ENCODE assay signal across 8 cellular contexts in genomic region chr19:13850910-13851753, GRCh38. TPM values are rescaled to one million over a fixed set of nuclear protein-coding genes. Genes with fewer than 3 reads are reported as not detected.
DNase-seq lines count a peak whose midpoint lies in the region; ATAC-seq and TF ChIP-seq lines count a peak whose summit lies in the region.

No MANE protein-coding gene starts in this region.

- H3K9me3 ChIP-seq in BE2C (no peaks in the 10 kb centered on the region), esophagus muscularis mucosa (no peaks in the 10 kb centered on the region), thyroid gland (no peaks in the 10 kb centered on the region)

- TF ChIP-seq POLR2A in esophagus muscularis mucosa (IDR thresholded peaks at IDR 0.05; ENCODE audit: low read depth) = no peak
- TF ChIP-seq POLR2A in thyroid gland (IDR thresholded peaks at IDR 0.05) = no peak

- H3K4me1 ChIP-seq in BE2C (peaks cover 20% of the 10 kb centered on the region), esophagus muscularis mucosa (peaks cover 61 to 78% (median 73%) of the 10 kb centered on the region in 4 donors), thyroid gland (peaks cover 29 to 48% of the 10 kb centered on the region in 2 donors)

- TF ChIP-seq CTCF in BE2C (IDR thresholded peaks at IDR 0.05; ENCODE audit: low read depth, low read length) (no peak), esophagus muscularis mucosa (IDR thresholded peaks at IDR 0.05) (no peak), thyroid gland (IDR thresholded peaks at IDR 0.05) (no peak)

- H3K27ac ChIP-seq in esophagus muscularis mucosa (replicated peaks in 1 of 4) = peak overlapping the region; percentile 99 to 100 (median 100)
- peak overlapping the region; percentile 90 to 100 (median 100) for H3K27ac ChIP-seq in thyroid gland

- peak overlapping the region; percentile 83 for H3K27ac Mint-ChIP-seq in activated T-helper 2 cell treated with anti-CD3 and anti-CD28 coated beads, Interferon-gamma antibody, Interleukin-2, Interleukin-4, amounts not matched to agents 10 μg/mL and 5 μg/mL and 100 μg/mL, durations not matched to agents 14 hours and 24 hours and 36 hours

- H3K36me3 ChIP-seq in BE2C (no peaks in the 10 kb centered on the region), esophagus muscularis mucosa (no peaks in the 10 kb centered on the region), thyroid gland (no peaks in the 10 kb centered on the region)

- H3K36me3 Mint-ChIP-seq in activated T-helper 2 cell treated with anti-CD3 and anti-CD28 coated beads, Interferon-gamma antibody, Interleukin-2, Interleukin-4, amounts not matched to agents 10 μg/mL and 5 μg/mL and 100 μg/mL, durations not matched to agents 14 hours and 24 hours and 36 hours (ENCODE audit: low read depth) = no peaks in the 10 kb centered on the region

- 4% methylated on average over 12 of the region's 26 CpGs for WGBS in esophagus muscularis mucosa
- 42 to 66% methylated on average over 15 to 20 of the region's 26 CpGs for WGBS in thyroid gland, 2 donors

- H3K9me3 Mint-ChIP-seq in activated T-helper 2 cell treated with anti-CD3 and anti-CD28 coated beads, Interferon-gamma antibody, Interleukin-2, Interleukin-4, amounts not matched to agents 10 μg/mL and 5 μg/mL and 100 μg/mL, durations not matched to agents 14 hours and 24 hours and 36 hours = no peaks in the 10 kb centered on the region

- H3K4me3 ChIP-seq in BE2C (ENCODE audit: low read depth, low read length) (peak overlapping the region; percentile 22; the same call in 1 of the 2 replicates), esophagus muscularis mucosa (peak overlapping the region; percentile 47 to 50 (median 49)), thyroid gland (replicated peaks in 1 of 3) (peak overlapping the region in 1 of 3 donors; percentile 17)

- H3K4me3 Mint-ChIP-seq in activated T-helper 2 cell treated with anti-CD3 and anti-CD28 coated beads, Interferon-gamma antibody, Interleukin-2, Interleukin-4, amounts not matched to agents 10 μg/mL and 5 μg/mL and 100 μg/mL, durations not matched to agents 14 hours and 24 hours and 36 hours (ENCODE audit: low read depth) = peak overlapping the region; percentile 66

- TF ChIP-seq EP300 in esophagus muscularis mucosa (IDR thresholded peaks at IDR 0.05) = peak; percentile 53

- no peaks in the 10 kb centered on the region for H3K27me3 Mint-ChIP-seq in activated T-helper 2 cell treated with anti-CD3 and anti-CD28 coated beads, Interferon-gamma antibody, Interleukin-2, Interleukin-4, amounts not matched to agents 10 μg/mL and 5 μg/mL and 100 μg/mL, durations not matched to agents 14 hours and 24 hours and 36 hours (ENCODE audit: low read depth)

- no peaks in the 10 kb centered on the region for H3K27me3 ChIP-seq in BE2C
- H3K27me3 ChIP-seq in esophagus muscularis mucosa = no peaks in the 10 kb centered on the region
- no peaks in the 10 kb centered on the region for H3K27me3 ChIP-seq in thyroid gland

- intact Hi-C loops in activated T-helper 2 cell treated with anti-CD3 and anti-CD28 coated beads, Interferon-gamma antibody, Interleukin-2, Interleukin-4, amounts not matched to agents 10 μg/mL and 5 μg/mL and 100 μg/mL, durations not matched to agents 14 hours and 24 hours and 36 hours (cut with micrococcal nuclease) = loop anchor here (1.0 kb wide), 1 partner anchor 10 kb away; no protein-coding TSS in a partner anchor
- intact Hi-C loops in esophagus muscularis mucosa (cut with DNase I) = no loop called here
- intact Hi-C loops in thyroid gland (cut with DNase I) = no loop called here

- peaks cover 27% of the 10 kb centered on the region for H3K4me1 Mint-ChIP-seq in activated T-helper 2 cell treated with anti-CD3 and anti-CD28 coated beads, Interferon-gamma antibody, Interleukin-2, Interleukin-4, amounts not matched to agents 10 μg/mL and 5 μg/mL and 100 μg/mL, durations not matched to agents 14 hours and 24 hours and 36 hours (ENCODE audit: low read depth)

- no peak for DNase-seq in BE2C
- DNase-seq in NCI-H2196 treated with DMSO at 0.1 percent for 48 hours (lab: John Stamatoyannopoulos, UW; ENCODE audit: unreplicated experiment) = peak; percentile 54
- DNase-seq in activated T-helper 2 cell treated with anti-CD3 and anti-CD28 coated beads, Interferon-gamma antibody, Interleukin-2, Interleukin-4, amounts not matched to agents 10 μg/mL and 5 μg/mL and 100 μg/mL, durations not matched to agents 14 hours and 24 hours and 36 hours (ENCODE audit: low spot score) = no peak
- peak; percentile 97 for DNase-seq in esophagus muscularis mucosa (ENCODE audit: extremely low spot score)
- peak; percentile 98 for DNase-seq in myocyte (ENCODE audit: low read depth)
- DNase-seq in thyroid gland = peak; percentile 76 to 77
- no peak for DNase-seq in inferior parietal cortex (ENCODE audit: extremely low spot score)

- no peak for ATAC-seq in GM21390 (IDR thresholded peaks at IDR 0.05; ENCODE audit: unreplicated experiment)

RNA-seq across cellular contexts. Expression of gene NANOS3, which starts 25.8 kb away (rescaled TPM):
- 3.6 TPM for polyA plus RNA-seq in BE2C (2012; ENCODE audit: insufficient read depth, insufficient read length, low read depth)
- 1.6 and 1.8 TPM in 2 replicates for total RNA-seq in activated T-helper 2 cell treated with anti-CD3 and anti-CD28 coated beads, Interferon-gamma antibody, Interleukin-2, Interleukin-4, amounts not matched to agents 10 μg/mL and 5 μg/mL and 100 μg/mL, durations not matched to agents 14 hours and 24 hours and 36 hours
- not detected for total RNA-seq in esophagus muscularis mucosa
- total RNA-seq in myocyte = 0.83 TPM in 1 of 2 replicates, not detected in the other
- 6.0 TPM for polyA plus RNA-seq in myocyte (2012)
- total RNA-seq in thyroid gland = not detected

RNA-seq across cellular contexts. Expression of gene BRME1, which starts 54.8 kb away (rescaled TPM):
- polyA plus RNA-seq in BE2C (2012; ENCODE audit: insufficient read depth, insufficient read length, low read depth) = 3.8 TPM
- 14.9 and 15.3 TPM in 2 replicates for total RNA-seq in activated T-helper 2 cell treated with anti-CD3 and anti-CD28 coated beads, Interferon-gamma antibody, Interleukin-2, Interleukin-4, amounts not matched to agents 10 μg/mL and 5 μg/mL and 100 μg/mL, durations not matched to agents 14 hours and 24 hours and 36 hours
- total RNA-seq in esophagus muscularis mucosa (1 to 10 TPM in 1 of 4 donors, under 1 TPM in 3; 0.42 to 1.1 (median 0.78) TPM), myocyte (0.43 and 1.0 TPM in 2 replicates), thyroid gland (1 to 10 TPM in 3 of 4 donors, under 1 TPM in 1; 0.34 to 1.7 (median 1.0) TPM)
- polyA plus RNA-seq in myocyte (2012) = 0.95 TPM

RNA-seq across cellular contexts. Expression of gene CC2D1A, which starts 54.9 kb away (rescaled TPM):
- polyA plus RNA-seq in BE2C (2012; ENCODE audit: insufficient read depth, insufficient read length, low read depth) = 20.2 TPM
- 36.9 and 41.5 TPM in 2 replicates for total RNA-seq in activated T-helper 2 cell treated with anti-CD3 and anti-CD28 coated beads, Interferon-gamma antibody, Interleukin-2, Interleukin-4, amounts not matched to agents 10 μg/mL and 5 μg/mL and 100 μg/mL, durations not matched to agents 14 hours and 24 hours and 36 hours
- total RNA-seq in esophagus muscularis mucosa (10 to 100 TPM; 22.9 to 42.8 (median 33.6) TPM), myocyte (15.9 and 23.7 TPM in 2 replicates), thyroid gland (10 to 100 TPM; 29.3 to 36.4 (median 31.3) TPM)
- polyA plus RNA-seq in myocyte (2012) = 25.4 TPM

RNA-seq across cellular contexts. Expression of gene ZSWIM4, which starts 55.9 kb away (rescaled TPM):
- 13.4 TPM for polyA plus RNA-seq in BE2C (2012; ENCODE audit: insufficient read depth, insufficient read length, low read depth)
- 9.8 and 10.6 TPM in 2 replicates for total RNA-seq in activated T-helper 2 cell treated with anti-CD3 and anti-CD28 coated beads, Interferon-gamma antibody, Interleukin-2, Interleukin-4, amounts not matched to agents 10 μg/mL and 5 μg/mL and 100 μg/mL, durations not matched to agents 14 hours and 24 hours and 36 hours
- total RNA-seq in esophagus muscularis mucosa (10 to 100 TPM in 1 of 4 donors, 1 to 10 TPM in 3; 5.3 to 11.6 (median 7.8) TPM), myocyte (6.4 and 14.9 TPM in 2 replicates), thyroid gland (10 to 100 TPM in 1 of 4 donors, 1 to 10 TPM in 3; 6.9 to 15.6 (median 8.9) TPM)
- polyA plus RNA-seq in myocyte (2012) = 8.3 TPM

Comparison
In these comparisons a context has a peak if more than half of its experiments do, and no peak if none do; other contexts are left out.
1. DNase-seq: peak in NCI-H2196 treated with DMSO at 0.1 percent for 48 hours (single experiment), esophagus muscularis mucosa (single experiment), myocyte (single experiment) and thyroid gland (2 of 2); none in BE2C (single experiment), activated T-helper 2 cell treated with anti-CD3 and anti-CD28 coated beads, Interferon-gamma antibody, Interleukin-2, Interleukin-4, amounts not matched to agents 10 μg/mL and 5 μg/mL and 100 μg/mL, durations not matched to agents 14 hours and 24 hours and 36 hours (single experiment) and inferior parietal cortex (single experiment).